In the genomic region with DNA sequence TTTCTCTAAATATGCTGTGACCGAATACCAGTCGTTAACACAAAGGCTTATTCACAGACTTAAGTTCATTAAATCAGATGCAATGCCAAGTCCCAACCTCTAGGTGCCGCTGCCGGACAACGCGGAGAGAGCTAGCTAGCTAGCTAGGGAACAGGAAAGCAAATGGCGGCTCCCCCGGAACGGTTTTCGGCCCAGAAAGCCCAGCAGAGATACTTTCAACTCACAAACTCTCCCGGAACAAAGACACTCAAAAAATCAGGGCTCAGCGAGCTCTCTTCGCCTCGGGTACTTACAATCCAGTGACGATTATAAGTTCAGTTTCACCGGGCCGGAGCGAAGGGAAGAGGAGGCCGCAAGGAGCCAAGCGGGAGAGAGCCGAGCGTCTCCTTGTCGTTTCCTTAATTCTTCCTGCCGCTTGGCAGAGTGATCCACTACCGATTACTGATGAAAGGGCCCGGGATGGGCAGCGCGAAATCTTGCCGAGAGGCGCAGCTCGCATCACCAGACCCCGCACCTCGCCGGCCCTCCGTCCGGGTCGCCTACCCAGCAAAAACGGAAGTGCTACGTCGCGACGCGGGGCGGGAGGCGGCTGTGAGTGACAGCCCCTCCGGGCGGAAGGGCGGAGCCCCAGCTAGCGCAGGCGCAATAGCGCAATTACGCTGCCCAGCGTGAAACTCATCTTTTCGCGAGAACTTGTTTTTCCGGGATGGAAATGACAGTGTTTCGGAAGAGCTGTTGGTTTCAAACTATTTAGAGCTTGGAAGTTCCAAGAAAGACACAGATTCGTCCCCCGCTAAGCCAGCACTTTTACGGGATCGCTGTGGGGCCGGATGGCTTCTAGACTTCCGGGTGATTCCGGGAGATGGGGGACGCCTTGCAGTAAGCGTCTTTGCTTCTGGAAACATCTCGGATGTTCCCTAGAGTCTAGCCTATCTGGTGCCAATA, we compare ENCODE assay signal across 8 cellular contexts. TPM values are rescaled to one million over a fixed set of nuclear protein-coding genes. Genes with fewer than 3 reads are reported as not detected.
A peak's percentile ranks its signal among the peaks of the same experiment; 100 is the strongest.
DNase-seq lines count a peak whose midpoint lies in the region; ATAC-seq and TF ChIP-seq lines count a peak whose summit lies in the region.

A gene with protein sequence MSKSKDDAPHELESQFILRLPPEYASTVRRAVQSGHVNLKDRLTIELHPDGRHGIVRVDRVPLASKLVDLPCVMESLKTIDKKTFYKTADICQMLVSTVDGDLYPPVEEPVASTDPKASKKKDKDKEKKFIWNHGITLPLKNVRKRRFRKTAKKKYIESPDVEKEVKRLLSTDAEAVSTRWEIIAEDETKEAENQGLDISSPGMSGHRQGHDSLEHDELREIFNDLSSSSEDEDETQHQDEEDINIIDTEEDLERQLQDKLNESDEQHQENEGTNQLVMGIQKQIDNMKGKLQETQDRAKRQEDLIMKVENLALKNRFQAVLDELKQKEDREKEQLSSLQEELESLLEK (minus strand): TSS at position 560 of the 945 bp plus-strand sequence. CDS start 740 bp downstream, outside the sequence.

- H3K27ac Mint-ChIP-seq in activated naive CD8-positive, alpha-beta T cell: peak within 1 kb of the TSS; percentile 97
- peak within 1 kb of the TSS; percentile 100 for H3K27ac Mint-ChIP-seq in osteocyte (ENCODE audit: unreplicated experiment)

- ATAC-seq in HG02623 (IDR thresholded peaks at IDR 0.05; ENCODE audit: unreplicated experiment): peak; percentile 91

- H3K27me3 ChIP-seq in thymus (ENCODE audit: control insufficient read depth, insufficient read depth): no peaks in the 10 kb centered on the region

- peaks cover 24% of the 10 kb centered on the region for H3K9me3 Mint-ChIP-seq in activated naive CD8-positive, alpha-beta T cell (ENCODE audit: low read depth)
- H3K9me3 Mint-ChIP-seq in osteocyte (ENCODE audit: unreplicated experiment): peaks cover 50% of the 10 kb centered on the region

- WGBS in thymus: 4% methylated on average over 67 of the region's 67 CpGs

- H3K4me1 Mint-ChIP-seq in activated naive CD8-positive, alpha-beta T cell (ENCODE audit: low read depth): peaks cover 29% of the 10 kb centered on the region
- H3K4me1 Mint-ChIP-seq in osteocyte (ENCODE audit: unreplicated experiment): peaks cover 12% of the 10 kb centered on the region

- H3K4me3 Mint-ChIP-seq in activated naive CD8-positive, alpha-beta T cell: peak within 1 kb of the TSS; percentile 96
- peak within 1 kb of the TSS; percentile 98 for H3K4me3 Mint-ChIP-seq in osteocyte (ENCODE audit: unreplicated experiment)

- H3K4me1 ChIP-seq in thymus (ENCODE audit: control insufficient read depth, insufficient read depth, low read length): peaks cover 4% of the 10 kb centered on the region

- H3K27ac ChIP-seq in thymus (ENCODE audit: low read depth): peak within 1 kb of the TSS; percentile 98

- H3K36me3 Mint-ChIP-seq in activated naive CD8-positive, alpha-beta T cell: peaks cover 33% of the 10 kb centered on the region
- peaks cover 58% of the 10 kb centered on the region for H3K36me3 Mint-ChIP-seq in osteocyte (ENCODE audit: unreplicated experiment)

- H3K9me3 ChIP-seq in thymus (ENCODE audit: control insufficient read depth): peaks cover 5% of the 10 kb centered on the region

- H3K4me3 ChIP-seq in GM12864 (ENCODE audit: low read depth, low read length) (peak within 1 kb of the TSS; percentile 85), thymus (ENCODE audit: low read length) (peak within 1 kb of the TSS; percentile 80)

- DNase-seq in GM12864 (ENCODE audit: low read depth) (peak; percentile 89), NCI-H1105 (lab: John Stamatoyannopoulos, UW) (peak; percentile 64), SKM-1 treated with dmso at 0.1 percent for 144 hours (lab: John Stamatoyannopoulos, UW; ENCODE audit: unreplicated experiment) (peak; percentile 83), head of caudate nucleus (peak; percentile 80 to 96 (median 92)), osteocyte (ENCODE audit: extremely low spot score, unreplicated experiment) (peak; percentile 97)

- TF ChIP-seq CTCF in GM12864 (IDR thresholded peaks at IDR 0.05; ENCODE audit: low read depth, low read length, missing control alignments): peak; percentile 81
- TF ChIP-seq CTCF in osteocyte (IDR thresholded peaks at IDR 0.05): peak; percentile 90

- H3K36me3 ChIP-seq in thymus (ENCODE audit: control insufficient read depth, insufficient read depth): peaks cover 4% of the 10 kb centered on the region

- no peaks in the 10 kb centered on the region for H3K27me3 Mint-ChIP-seq in activated naive CD8-positive, alpha-beta T cell
- no peaks in the 10 kb centered on the region for H3K27me3 Mint-ChIP-seq in osteocyte (ENCODE audit: unreplicated experiment)

- intact Hi-C loops in head of caudate nucleus (cut with DNase I): loop anchor here (2.0 kb wide), 1 partner anchor 238 kb away; no protein-coding TSS in a partner anchor

RNA-seq across cellular contexts. Expression of the gene that starts here (rescaled TPM):
- total RNA-seq in osteocyte: 78.7 and 83.8 TPM in 2 replicates
- polyA plus RNA-seq in thymus: 174 TPM

Comparison
In these comparisons a context has a peak if more than half of its experiments do, and no peak if none do; other contexts are left out.
1. Peak in every context shown above with its lines: DNase-seq, ATAC-seq, H3K4me3 ChIP-seq and H3K27ac ChIP-seq.